Comparison of ENCODE assay signal across 20 cellular contexts in genomic region chr5:111099058-111099778, GRCh38. TPM values are rescaled to one million over a fixed set of nuclear protein-coding genes. Genes with fewer than 3 reads are reported as not detected.
"Had no signal": no experiment of that assay in that cellular context is flagged by ENCODE, and none has a peak within 500 bp of the region (broad histone marks: within the 10 kb centered on the region; RNA-seq: fewer than 3 reads in every experiment).

No MANE protein-coding gene starts in this region.

- H3K27me3 Mint-ChIP-seq: activated naive CD8-positive, alpha-beta T cell treated with anti-CD3 and anti-CD28 coated beads, Interleukin-2, amount 50 U/mL, for 24 hours; activated T-helper 17 cell treated with anti-CD3 and anti-CD28 coated beads, Interleukin-2, amount 50 U/mL, for 72 hours had no signal

- H3K4me3 Mint-ChIP-seq: activated naive CD4-positive, alpha-beta T cell treated with anti-CD3 and anti-CD28 coated beads for 36 hours; activated naive CD8-positive, alpha-beta T cell treated with anti-CD3 and anti-CD28 coated beads, Interleukin-2, amount 50 U/mL, for 24 hours; activated T-helper 17 cell treated with anti-CD3 and anti-CD28 coated beads, Interleukin-2, amount 50 U/mL, for 72 hours; nephron progenitor cell; stimulated activated effector memory CD8-positive, alpha-beta T cell treated with anti-CD3 and anti-CD28 coated beads, Interleukin-12 subunit alpha, Interleukin-12 subunit beta, amount 100 ng/mL, for 72 hours had no signal

- H3K27me3 ChIP-seq: ascending aorta, cardiac muscle cell, left lung, upper lobe of right lung had no signal

- H3K27ac ChIP-seq: ascending aorta, cardiac muscle cell, left lung, upper lobe of right lung had no signal

- ATAC-seq: activated naive CD8-positive, alpha-beta T cell treated with anti-CD3 and anti-CD28 coated beads, Interleukin-2, amount 50 U/mL, for 24 hours; activated T-helper 17 cell treated with anti-CD3 and anti-CD28 coated beads, Interleukin-2, amount 50 U/mL, for 72 hours; left lung; sciatic nerve; stimulated activated effector memory CD8-positive, alpha-beta T cell treated with anti-CD3 and anti-CD28 coated beads, Interleukin-12 subunit alpha, Interleukin-12 subunit beta, amount 100 ng/mL, for 72 hours; upper lobe of right lung had no signal

- DNase-seq: activated CD4-positive, alpha-beta T cell treated with anti-CD3 and anti-CD28 coated beads, Interleukin-2, amount 50 U/mL, for 4 hours; activated naive CD4-positive, alpha-beta T cell treated with anti-CD3 and anti-CD28 coated beads for 36 hours; activated naive CD8-positive, alpha-beta T cell treated with anti-CD3 and anti-CD28 coated beads, Interleukin-2, amount 50 U/mL, for 24 hours; left lung; midbrain; nephron progenitor cell; nucleus accumbens; stimulated activated CD4-positive, alpha-beta T cell treated with anti-CD3 and anti-CD28 coated beads, Interleukin-4, amount 100 ng/mL, for 24 hours; SW 1271; T-helper 2 cell; upper lobe of right lung had no signal

- FAIRE-seq: endometrium had no signal

- H3K4me2 ChIP-seq: smooth muscle cell had no signal

- H3K9me3 ChIP-seq: ascending aorta, left lung, upper lobe of right lung had no signal

- H3K27ac Mint-ChIP-seq: activated naive CD4-positive, alpha-beta T cell treated with anti-CD3 and anti-CD28 coated beads for 36 hours; activated naive CD8-positive, alpha-beta T cell treated with anti-CD3 and anti-CD28 coated beads, Interleukin-2, amount 50 U/mL, for 24 hours; activated T-helper 17 cell treated with anti-CD3 and anti-CD28 coated beads, Interleukin-2, amount 50 U/mL, for 72 hours; nephron progenitor cell; stimulated activated effector memory CD8-positive, alpha-beta T cell treated with anti-CD3 and anti-CD28 coated beads, Interleukin-12 subunit alpha, Interleukin-12 subunit beta, amount 100 ng/mL, for 72 hours had no signal

- H3K9me3 Mint-ChIP-seq: activated naive CD4-positive, alpha-beta T cell treated with anti-CD3 and anti-CD28 coated beads for 36 hours; activated naive CD8-positive, alpha-beta T cell treated with anti-CD3 and anti-CD28 coated beads, Interleukin-2, amount 50 U/mL, for 24 hours; activated T-helper 17 cell treated with anti-CD3 and anti-CD28 coated beads, Interleukin-2, amount 50 U/mL, for 72 hours; nephron progenitor cell; stimulated activated effector memory CD8-positive, alpha-beta T cell treated with anti-CD3 and anti-CD28 coated beads, Interleukin-12 subunit alpha, Interleukin-12 subunit beta, amount 100 ng/mL, for 72 hours had no signal

- H3K4me3 ChIP-seq: ascending aorta, cardiac muscle cell, left lung, smooth muscle cell, upper lobe of right lung had no signal

RNA-seq across cellular contexts. Expression of gene TSLP, which starts 27.7 kb away (rescaled TPM):
- total RNA-seq: ascending aorta, frontal cortex, lung microvascular endothelial cell had no signal
